7 cellular contexts compared by ENCODE assay signal in the genomic region with DNA sequence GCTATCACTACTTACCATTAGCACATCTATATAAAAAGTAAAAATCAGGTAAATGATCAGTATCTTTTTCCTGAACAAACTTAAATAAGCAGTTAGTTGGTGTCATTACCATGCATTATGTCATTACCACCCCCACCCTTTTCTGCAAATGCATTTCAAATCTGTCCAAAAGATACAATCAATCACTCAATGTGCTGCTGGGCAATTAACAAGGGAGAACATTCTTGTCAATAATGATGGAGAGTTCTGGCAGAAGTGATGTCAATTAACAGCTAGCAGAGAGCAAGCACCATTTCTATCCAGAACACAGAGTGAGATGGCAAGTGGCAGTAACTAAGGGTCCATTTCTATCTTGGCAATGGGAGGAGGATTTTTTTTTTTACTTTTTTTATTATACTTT.
"Had no signal": no experiment of that assay in that cellular context is flagged by ENCODE, and none has a peak within 500 bp of the region (broad histone marks: within the 10 kb centered on the region; RNA-seq: fewer than 3 reads in every experiment).

No MANE protein-coding gene starts in this region.

- H3K27ac ChIP-seq: HL-60 had no signal

- H3K4me3 Mint-ChIP-seq: IgD-negative memory B cell had no signal

- H3K9me3 Mint-ChIP-seq: IgD-negative memory B cell had no signal

- ATAC-seq: HepG2, K562 had no signal

- DNase-seq: IMR-90, KBM-7, KG1 had no signal

- H3K4me3 ChIP-seq: K562 had no signal
